In the genomic region with DNA sequence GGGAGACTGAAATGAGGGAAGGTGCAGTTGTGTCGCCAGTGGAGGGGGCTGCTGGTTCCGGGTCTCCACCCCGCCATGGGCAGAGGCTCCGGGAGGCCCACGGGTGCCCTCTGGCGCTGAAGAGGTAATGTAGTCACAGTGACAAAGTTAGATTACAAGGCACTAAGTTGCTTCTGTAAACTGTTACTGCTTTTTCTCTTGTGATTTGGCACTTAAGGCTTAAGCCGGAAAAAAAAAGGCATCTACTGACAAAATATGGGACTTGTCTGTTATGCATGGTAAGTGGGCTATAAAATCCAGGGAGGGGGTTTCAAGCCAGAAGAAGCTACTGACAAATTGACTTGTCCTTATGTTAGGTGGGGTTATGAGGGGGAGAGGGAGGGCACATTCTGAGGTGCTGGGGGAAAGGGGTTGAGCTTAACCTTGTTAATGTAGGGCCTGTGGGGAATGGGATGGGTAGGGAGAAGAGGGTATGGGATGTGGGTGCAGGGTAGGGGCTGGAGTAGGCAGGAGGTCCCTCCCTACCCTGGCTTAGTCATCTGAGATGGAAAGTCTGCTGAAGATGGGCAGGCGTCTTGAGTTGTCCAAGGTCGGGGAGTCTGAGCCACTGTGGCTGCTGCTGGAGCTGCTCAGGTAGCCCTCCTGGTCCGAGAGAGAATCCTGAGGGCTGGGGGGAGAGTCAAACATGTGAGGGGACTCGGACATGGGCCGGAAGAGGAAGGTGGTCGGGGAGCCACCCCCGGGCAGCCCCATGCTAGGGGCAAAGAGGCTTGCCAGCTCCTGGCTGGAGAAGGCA, we compare ENCODE assay signal across 8 cellular contexts. TPM values are rescaled to one million over a fixed set of nuclear protein-coding genes. Genes with fewer than 3 reads are reported as not detected.
DNase-seq lines count a peak whose midpoint lies in the region; ATAC-seq, FAIRE-seq and TF ChIP-seq lines count a peak whose summit lies in the region.

No MANE protein-coding gene starts in this region.

- POLR2A ChIA-PET in CD4-positive, alpha-beta memory T cell (lab: Charles Lee; ENCODE audit: partially characterized antibody) = interaction anchor here (0.7 to 28.0 kb wide), 43 partner anchors 0 to 972 kb away, joined by 3 to 1973 read pairs (median 6); partner anchors contain the start of genes ZFP36L1 and ZFYVE26

- FAIRE-seq in RCC 7860 (lab: Jason Lieb, UNC) = no peak

- peaks cover 0 to 12% (median 0%) of the 10 kb centered on the region in 8 donors for H3K9me3 Mint-ChIP-seq in CD4-positive, alpha-beta memory T cell
- no peaks in the 10 kb centered on the region for H3K9me3 Mint-ChIP-seq in natural killer cell
- no peaks in the 10 kb centered on the region for H3K9me3 Mint-ChIP-seq in stimulated activated naive CD8-positive, alpha-beta T cell treated with anti-CD3 and anti-CD28 coated beads, Interleukin-15, Interleukin-2, amounts not matched to agents 100 ng/mL and 50 ng/mL, for 24 hours

- H3K4me3 Mint-ChIP-seq in CD4-positive, alpha-beta memory T cell = peak overlapping the region; percentile 88 to 100 (median 94)
- H3K4me3 Mint-ChIP-seq in natural killer cell = peak overlapping the region; percentile 98
- H3K4me3 Mint-ChIP-seq in stimulated activated naive CD8-positive, alpha-beta T cell treated with anti-CD3 and anti-CD28 coated beads, Interleukin-15, Interleukin-2, amounts not matched to agents 100 ng/mL and 50 ng/mL, for 24 hours = peak overlapping the region; percentile 99

- ATAC-seq in natural killer cell = peak; percentile 52 to 71 (median 56)
- ATAC-seq in HG03442 (IDR thresholded peaks at IDR 0.05; ENCODE audit: unreplicated experiment) = no peak

- H3K9ac ChIP-seq in fibroblast of lung (ENCODE audit: insufficient read depth, low read length) = peak overlapping the region; percentile 89

- peak overlapping the region; percentile 81 for H3K4me2 ChIP-seq in fibroblast of lung (ENCODE audit: extremely low read depth, insufficient read depth, low read length)

- peaks cover 53% of the 10 kb centered on the region for H3K4me1 ChIP-seq in CD4-positive, alpha-beta memory T cell (ENCODE audit: insufficient read depth, low read length)
- peaks cover 19% of the 10 kb centered on the region for H3K4me1 ChIP-seq in fibroblast of lung (ENCODE audit: control insufficient read depth, extremely low read depth, insufficient read depth, low read length)

- peak overlapping the region; percentile 99 for H3K27ac ChIP-seq in CD4-positive, alpha-beta memory T cell (ENCODE audit: low read depth, low read length)
- peak overlapping the region; percentile 100 for H3K27ac ChIP-seq in fibroblast of lung (ENCODE audit: insufficient read depth, low read length)

- H3K4me3 ChIP-seq in CD4-positive, alpha-beta memory T cell (ENCODE audit: low read length in 2 of 2) = peak overlapping the region; percentile 98 to 100
- peak overlapping the region; percentile 91 to 100 (median 95) for H3K4me3 ChIP-seq in fibroblast of lung (replicated peaks in 1 of 4; ENCODE audit: control extremely low read depth in 1 of 4, insufficient read depth in 1 of 4, low read depth in 3 of 4, low read length in 4 of 4)

- no peaks in the 10 kb centered on the region for H3K27me3 ChIP-seq in CD4-positive, alpha-beta memory T cell (ENCODE audit: insufficient read depth, low read length)
- no peaks in the 10 kb centered on the region for H3K27me3 ChIP-seq in fibroblast of lung (ENCODE audit: control insufficient read depth, insufficient read depth, low read length)

- peaks cover 43 to 64% of the 10 kb centered on the region in 2 donors for H3K36me3 Mint-ChIP-seq in CD4-positive, alpha-beta memory T cell
- H3K36me3 Mint-ChIP-seq in natural killer cell = peaks cover 28% of the 10 kb centered on the region
- peaks cover 67% of the 10 kb centered on the region for H3K36me3 Mint-ChIP-seq in stimulated activated naive CD8-positive, alpha-beta T cell treated with anti-CD3 and anti-CD28 coated beads, Interleukin-15, Interleukin-2, amounts not matched to agents 100 ng/mL and 50 ng/mL, for 24 hours (ENCODE audit: low read depth)

- peak; percentile 57 to 80 for TF ChIP-seq CTCF in fibroblast of lung (conservative IDR thresholded peaks at IDR 0.05 in 1 of 2, IDR thresholded peaks at IDR 0.05 in 1 of 2; ENCODE audit: low read depth in 1 of 2, low read length in 2 of 2)
- TF ChIP-seq CTCF in natural killer cell (IDR thresholded peaks at IDR 0.05) = peak; percentile 80

- H2AFZ ChIP-seq in fibroblast of lung (ENCODE audit: low read length) = no peak overlapping the region

- intact Hi-C loops in CD4-positive, alpha-beta memory T cell (cut with micrococcal nuclease) = loop anchor here (1.0 to 2.0 kb wide), 8 partner anchors 8 to 541 kb away; no protein-coding TSS in a partner anchor
- intact Hi-C loops in natural killer cell (cut with micrococcal nuclease) = loop anchor here (2.0 to 10.0 kb wide), 4 partner anchors 70 to 540 kb away; no protein-coding TSS in a partner anchor

- DNase-seq in CD4-positive, alpha-beta memory T cell = peak; percentile 84 to 90 (median 87)
- DNase-seq in HT-29 (ENCODE audit: low spot score) (peak; percentile 72), RCC 7860 (ENCODE audit: low spot score) (peak; percentile 61), fibroblast of lung (ENCODE audit: low read depth in 2 of 2) (peak; percentile 72 to 81), natural killer cell (peak; percentile 79)
- DNase-seq in activated T-helper 1 cell treated with anti-CD3 and anti-CD28 coated beads, Interleukin-2, amount 50 U/mL, for 16 hours (ENCODE audit: low read depth in 1 of 2, low spot score in 1 of 2) = peak; percentile 70 to 75

- H3K27ac Mint-ChIP-seq in CD4-positive, alpha-beta memory T cell = peak overlapping the region; percentile 96 to 100 (median 98)
- H3K27ac Mint-ChIP-seq in natural killer cell = peak overlapping the region; percentile 99
- peak overlapping the region; percentile 98 for H3K27ac Mint-ChIP-seq in stimulated activated naive CD8-positive, alpha-beta T cell treated with anti-CD3 and anti-CD28 coated beads, Interleukin-15, Interleukin-2, amounts not matched to agents 100 ng/mL and 50 ng/mL, for 24 hours

- peaks cover 41 to 84% (median 53%) of the 10 kb centered on the region in 4 donors for H3K4me1 Mint-ChIP-seq in CD4-positive, alpha-beta memory T cell
- peaks cover 67 to 77% of the 10 kb centered on the region in 2 donors for H3K4me1 Mint-ChIP-seq in natural killer cell
- peaks cover 68% of the 10 kb centered on the region for H3K4me1 Mint-ChIP-seq in stimulated activated naive CD8-positive, alpha-beta T cell treated with anti-CD3 and anti-CD28 coated beads, Interleukin-15, Interleukin-2, amounts not matched to agents 100 ng/mL and 50 ng/mL, for 24 hours (ENCODE audit: low read depth)

- no peaks in the 10 kb centered on the region for H3K9me3 ChIP-seq in CD4-positive, alpha-beta memory T cell (ENCODE audit: control insufficient read depth in 1 of 2, low read length in 2 of 2)
- H3K9me3 ChIP-seq in fibroblast of lung (ENCODE audit: control insufficient read depth, insufficient read depth, low read depth, low read length) = no peaks in the 10 kb centered on the region

- H3K27me3 Mint-ChIP-seq in CD4-positive, alpha-beta memory T cell = peaks cover 0 to 6% of the 10 kb centered on the region in 2 donors
- no peaks in the 10 kb centered on the region for H3K27me3 Mint-ChIP-seq in natural killer cell (ENCODE audit: low read depth in 2 of 2)
- no peaks in the 10 kb centered on the region for H3K27me3 Mint-ChIP-seq in stimulated activated naive CD8-positive, alpha-beta T cell treated with anti-CD3 and anti-CD28 coated beads, Interleukin-15, Interleukin-2, amounts not matched to agents 100 ng/mL and 50 ng/mL, for 24 hours

- H3K36me3 ChIP-seq in CD4-positive, alpha-beta memory T cell (ENCODE audit: insufficient read depth, low read length) = peaks cover 26% of the 10 kb centered on the region
- H3K36me3 ChIP-seq in fibroblast of lung (ENCODE audit: control insufficient read depth, insufficient read depth, low read length) = peaks cover 17% of the 10 kb centered on the region

- H3K79me2 ChIP-seq in fibroblast of lung (ENCODE audit: control insufficient read depth, insufficient read depth, low read length) = peaks cover 58% of the 10 kb centered on the region

- H4K20me1 ChIP-seq in fibroblast of lung (ENCODE audit: control insufficient read depth, extremely low read depth, insufficient read depth, low read length) = no peaks in the 10 kb centered on the region

- CTCF ChIA-PET in CD4-positive, alpha-beta memory T cell (lab: Charles Lee; ENCODE audit: partially characterized antibody) = interaction anchor here (0.7 to 14.8 kb wide), 43 partner anchors 9 to 856 kb away, joined by 3 to 238 read pairs (median 4); no protein-coding TSS in a partner anchor

RNA-seq across cellular contexts. Expression of gene ZFP36L1, which starts 3.7 kb away (rescaled TPM):
- 100 to 1,000 TPM; 227 to 242 TPM for total RNA-seq in CD4-positive, alpha-beta memory T cell
- polyA plus RNA-seq in CD4-positive, alpha-beta memory T cell = 100 to 1,000 TPM in 1 of 2 donors, 10 to 100 TPM in 1; 60.3 to 127 TPM
- 83.8 and 88.6 TPM in 2 replicates for total RNA-seq in HT-29 (2014; rRNA removed; shearing (Covaris generic))
- total RNA-seq in fibroblast of lung = 13.9 and 22.0 TPM in 2 replicates
- polyA plus RNA-seq in fibroblast of lung = 41.7 and 58.6 TPM in 2 replicates
- polyA plus RNA-seq in fibroblast of lung (2012) = 111 and 130 TPM in 2 replicates
- 82.5 and 113 TPM in 2 replicates for polyA minus RNA-seq in fibroblast of lung (ENCODE audit: low replicate concordance)
- 100 to 1,000 TPM; 143 to 167 (median 166) TPM for total RNA-seq in natural killer cell
